Comparison of ENCODE assay signal across 8 cellular contexts in genomic region chr18:23452728-23453656, GRCh38. TPM values are rescaled to one million over a fixed set of nuclear protein-coding genes. Genes with fewer than 3 reads are reported as not detected.
DNase-seq lines count a peak whose midpoint lies in the region; ATAC-seq and TF ChIP-seq lines count a peak whose summit lies in the region.

Gene RIOK3 (plus strand): TSS chr18:23453287. CDS start chr18:23453440, 153 bp downstream.

- H3K9me3 Mint-ChIP-seq in activated B cell treated with CpG ODN at 0.5 μM for 24 hours: peaks cover 3% of the 10 kb centered on the region
- H3K9me3 Mint-ChIP-seq in immature natural killer cell: no peaks in the 10 kb centered on the region

- peak within 1 kb of the TSS; percentile 76 to 97 (median 86) for H3K4me3 ChIP-seq in spleen

- peak within 1 kb of the TSS; percentile 97 for H3K27ac ChIP-seq in caudate nucleus (ENCODE audit: low read depth, low read length)
- H3K27ac ChIP-seq in spleen: peak within 1 kb of the TSS; percentile 77 to 97 (median 94)

- TF ChIP-seq POLR2A in GM18951 (IDR thresholded peaks at IDR 0.05; ENCODE audit: extremely low read depth, insufficient read depth, insufficient read length) (peak; percentile 92), spleen (IDR thresholded peaks at IDR 0.05) (peak; percentile 40 to 76 (median 66))

- H3K4me3 Mint-ChIP-seq in activated B cell treated with CpG ODN at 0.5 μM for 24 hours (peak within 1 kb of the TSS; percentile 99), immature natural killer cell (peak within 1 kb of the TSS; percentile 85 to 100 (median 99))

- TF ChIP-seq CTCF in activated B cell treated with CpG ODN at 0.5 μM for 24 hours (IDR thresholded peaks at IDR 0.05) (no peak), spleen (IDR thresholded peaks at IDR 0.05 in 8 of 11, conservative IDR thresholded peaks at IDR 0.05 in 3 of 11) (peak in 4 of 11 experiments; percentile 7 to 57 (median 38))

- intact Hi-C loops in activated B cell treated with CpG ODN at 0.5 μM for 24 hours (cut with micrococcal nuclease): loop anchor here (1.0 to 2.0 kb wide), 5 partner anchors 16 to 520 kb away; partner anchors contain the start of genes NPC1, RBBP8 and RMC1
- intact Hi-C loops in spleen (cut with DNase I; ENCODE audit: low total_unique reads): no loop called here

- WGBS in spleen, 5 donors: 0 to 1% (median 1%) methylated on average over 54 to 59 of the region's 59 CpGs

- peaks cover 0 to 22% (median 0%) of the 10 kb centered on the region in 6 donors for H3K36me3 ChIP-seq in spleen

- H3K4me1 Mint-ChIP-seq in activated B cell treated with CpG ODN at 0.5 μM for 24 hours (peaks cover 67% of the 10 kb centered on the region), immature natural killer cell (peaks cover 54 to 57% of the 10 kb centered on the region in 2 donors)

- ATAC-seq in HG03196 (IDR thresholded peaks at IDR 0.05; ENCODE audit: unreplicated experiment) (peak; percentile 97), activated B cell treated with CpG ODN at 0.5 μM for 24 hours (ENCODE audit: low read depth) (peak; percentile 97)

- CTCF ChIA-PET in activated B cell treated with CpG ODN at 0.5 μM for 24 hours (lab: Charles Lee): interaction anchor here (1.5 kb wide), 2 partner anchors 9 to 43 kb away, joined by 4 read pairs; no protein-coding TSS in a partner anchor

- H3K27ac Mint-ChIP-seq in activated B cell treated with CpG ODN at 0.5 μM for 24 hours: peak within 1 kb of the TSS; percentile 87
- H3K27ac Mint-ChIP-seq in immature natural killer cell: peak within 1 kb of the TSS; percentile 91 to 98 (median 95)

- in situ Hi-C loops in GM18951 (cut with MboI; ENCODE audit: low sequenced_read_pairs, unreplicated experiment): no loop called here

- POLR2A ChIA-PET in activated B cell treated with CpG ODN at 0.5 μM for 24 hours (lab: Charles Lee): interaction anchor here (0.6 to 2.5 kb wide), 13 partner anchors 10 to 1852 kb away, joined by 3 to 22 read pairs (median 5); partner anchors contain the start of genes ESCO1 and RMC1

- H3K9me3 ChIP-seq in spleen: peaks cover 0 to 4% (median 0%) of the 10 kb centered on the region in 8 donors

- peaks cover 35 to 63% (median 55%) of the 10 kb centered on the region in 6 donors for H3K4me1 ChIP-seq in spleen

- peaks cover 21% of the 10 kb centered on the region for H3K36me3 Mint-ChIP-seq in activated B cell treated with CpG ODN at 0.5 μM for 24 hours (ENCODE audit: low read depth)
- peaks cover 0 to 6% (median 0%) of the 10 kb centered on the region in 3 donors for H3K36me3 Mint-ChIP-seq in immature natural killer cell

- no peaks in the 10 kb centered on the region for H3K27me3 ChIP-seq in spleen (replicated peaks in 1 of 7)

- DNase-seq in AG08395 (ENCODE audit: low spot score) (peak; percentile 98), NCI-H345 (lab: John Stamatoyannopoulos, UW) (peak; percentile 95), activated B cell treated with CpG ODN at 0.5 μM for 24 hours (peak; percentile 91), caudate nucleus (lab: John Stamatoyannopoulos, UW) (peak; percentile 66 to 99 (median 96)), immature natural killer cell (peak; percentile 94 to 95 (median 95)), spleen (peak; percentile 99)

- H3K27me3 Mint-ChIP-seq in activated B cell treated with CpG ODN at 0.5 μM for 24 hours (no peaks in the 10 kb centered on the region), immature natural killer cell (ENCODE audit: low read depth in 3 of 3) (peaks cover 3 to 15% (median 5%) of the 10 kb centered on the region in 3 donors)

RNA-seq across cellular contexts. Expression of gene RIOK3, which starts in this region (rescaled TPM):
- total RNA-seq in activated B cell treated with CpG ODN at 0.5 μM for 24 hours (90.4 and 92.4 TPM in 2 replicates), spleen (10 to 100 TPM; 57.6 to 96.1 (median 71.3) TPM)
- polyA plus RNA-seq in immature natural killer cell (10 to 100 TPM; 48.6 to 79.3 (median 72.8) TPM), spleen (10 to 100 TPM; 33.0 to 41.4 (median 39.3) TPM)

Comparison
In these comparisons a context has a peak if more than half of its experiments do, and no peak if none do; other contexts are left out.
1. Peak in every context shown above with its lines: DNase-seq, ATAC-seq, H3K4me3 ChIP-seq and H3K27ac ChIP-seq.